In the genomic region with DNA sequence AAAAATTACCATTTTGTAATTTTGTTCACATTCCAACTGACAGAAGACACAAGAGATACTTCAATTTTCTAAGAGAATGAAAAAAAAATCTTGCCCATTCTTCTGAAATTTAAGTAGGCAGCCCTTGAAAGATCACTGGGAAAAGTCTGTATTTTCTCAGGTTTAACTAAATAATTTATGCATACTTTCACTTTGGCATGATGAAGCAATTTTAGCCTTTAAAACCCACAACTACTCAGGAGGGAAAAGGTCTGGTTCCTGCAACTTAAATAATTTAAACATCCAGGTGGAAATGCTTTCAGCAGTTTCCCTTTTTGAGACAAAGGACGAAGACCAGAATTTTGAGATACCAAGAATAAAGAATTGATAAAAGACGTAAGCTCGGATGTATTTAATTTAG, we compare ENCODE assay signal across 13 cellular contexts.
DNase-seq lines count a peak whose midpoint lies in the region; ATAC-seq and TF ChIP-seq lines count a peak whose summit lies in the region.
"Had no signal": no experiment of that assay in that cellular context is flagged by ENCODE, and none has a peak within 500 bp of the region (broad histone marks: within the 10 kb centered on the region; RNA-seq: fewer than 3 reads in every experiment).

No MANE protein-coding gene starts in this region.

- H4K20me1 ChIP-seq in fibroblast of lung (ENCODE audit: control insufficient read depth, extremely low read depth, insufficient read depth, low read length) = no peaks in the 10 kb centered on the region

- H3K9ac ChIP-seq in fibroblast of lung (ENCODE audit: insufficient read depth, low read length) = no peak overlapping the region

- peaks cover 73 to 89% (median 74%) of the 10 kb centered on the region in 3 donors for H3K4me1 Mint-ChIP-seq in CD8-positive, alpha-beta memory T cell
- peaks cover 83% of the 10 kb centered on the region for H3K4me1 Mint-ChIP-seq in stimulated activated effector memory CD8-positive, alpha-beta T cell treated with anti-CD3 and anti-CD28 coated beads, Interleukin-12 subunit alpha, Interleukin-12 subunit beta, amount 100 ng/mL, for 72 hours

- H3K4me2 ChIP-seq in fibroblast of lung (ENCODE audit: extremely low read depth, insufficient read depth, low read length) = peak overlapping the region; percentile 46

- no peaks in the 10 kb centered on the region for H3K9me3 Mint-ChIP-seq in CD8-positive, alpha-beta memory T cell
- H3K9me3 Mint-ChIP-seq in stimulated activated effector memory CD8-positive, alpha-beta T cell treated with anti-CD3 and anti-CD28 coated beads, Interleukin-12 subunit alpha, Interleukin-12 subunit beta, amount 100 ng/mL, for 72 hours = no peaks in the 10 kb centered on the region
- H3K9me3 Mint-ChIP-seq: CD4-positive, alpha-beta T cell had no signal

- POLR2A ChIA-PET in CD8-positive, alpha-beta memory T cell (lab: Charles Lee) = interaction anchor here (1.2 kb wide), 1 partner anchor 61 kb away, joined by 3 read pairs; the partner anchor contains the start of gene ZEB2

- peaks cover 0 to 4% of the 10 kb centered on the region in 2 donors for H3K27me3 Mint-ChIP-seq in CD8-positive, alpha-beta memory T cell

- TF ChIP-seq CTCF in fibroblast of lung (conservative IDR thresholded peaks at IDR 0.05 in 1 of 2, IDR thresholded peaks at IDR 0.05 in 1 of 2; ENCODE audit: low read depth in 1 of 2, low read length in 2 of 2) (no peak), WERI-Rb-1 (IDR thresholded peaks at IDR 0.05; ENCODE audit: low read depth, low read length) (no peak)

- no peak overlapping the region for H3K4me3 ChIP-seq in CD8-positive, alpha-beta memory T cell (ENCODE audit: low read length)
- H3K4me3 ChIP-seq in fibroblast of lung (replicated peaks in 1 of 4; ENCODE audit: control extremely low read depth in 1 of 4, insufficient read depth in 1 of 4, low read depth in 3 of 4, low read length in 4 of 4) = peak overlapping the region in 1 of 4 experiments; percentile 4
- H3K4me3 ChIP-seq in WERI-Rb-1 (ENCODE audit: low read depth, low read length) = no peak overlapping the region
- H3K4me3 ChIP-seq: coronary artery, testis had no signal

- no peak overlapping the region for H2AFZ ChIP-seq in fibroblast of lung (ENCODE audit: low read length)

- H3K27ac Mint-ChIP-seq in CD8-positive, alpha-beta memory T cell = peak overlapping the region; percentile 74 to 96 (median 94)
- H3K27ac Mint-ChIP-seq in stimulated activated effector memory CD8-positive, alpha-beta T cell treated with anti-CD3 and anti-CD28 coated beads, Interleukin-12 subunit alpha, Interleukin-12 subunit beta, amount 100 ng/mL, for 72 hours = peak overlapping the region; percentile 89
- H3K27ac Mint-ChIP-seq: CD4-positive, alpha-beta T cell had no signal

- DNase-seq in CD8-positive, alpha-beta memory T cell = no peak
- DNase-seq in OCI-M1 (lab: John Stamatoyannopoulos, UW) = peak; percentile 54
- DNase-seq in fibroblast of lung (ENCODE audit: low read depth in 2 of 2) = no peak
- no peak for DNase-seq in stimulated activated effector memory CD8-positive, alpha-beta T cell treated with anti-CD3 and anti-CD28 coated beads, Interleukin-12 subunit alpha, Interleukin-12 subunit beta, amount 100 ng/mL, for 72 hours (ENCODE audit: low spot score in 2 of 2)
- no peak for DNase-seq in ureter (ENCODE audit: low spot score)
- DNase-seq in cortex of kidney (lab: John Stamatoyannopoulos, UW) = no peak
- DNase-seq in WERI-Rb-1 = no peak
- DNase-seq: CD4-positive, alpha-beta T cell; mammary epithelial cell; NCI-H1436 treated with DMSO at 0.1 percent for 48 hours; nucleus accumbens; testis had no signal

- no peak for ATAC-seq in stimulated activated effector memory CD8-positive, alpha-beta T cell treated with anti-CD3 and anti-CD28 coated beads, Interleukin-12 subunit alpha, Interleukin-12 subunit beta, amount 100 ng/mL, for 72 hours

- no peaks in the 10 kb centered on the region for H3K27me3 ChIP-seq in CD8-positive, alpha-beta memory T cell (ENCODE audit: insufficient read depth, low read length, poor library complexity, severe bottlenecking)
- H3K27me3 ChIP-seq in fibroblast of lung (ENCODE audit: control insufficient read depth, insufficient read depth, low read length) = no peaks in the 10 kb centered on the region
- no peaks in the 10 kb centered on the region for H3K27me3 ChIP-seq in WERI-Rb-1 (ENCODE audit: insufficient read depth, low read depth, severe bottlenecking)
- H3K27me3 ChIP-seq: testis had no signal

- no peak overlapping the region for H3K27ac ChIP-seq in CD8-positive, alpha-beta memory T cell (ENCODE audit: low read depth, low read length)
- peak overlapping the region; percentile 72 for H3K27ac ChIP-seq in fibroblast of lung (ENCODE audit: insufficient read depth, low read length)
- no peak overlapping the region for H3K27ac ChIP-seq in WERI-Rb-1

- no peaks in the 10 kb centered on the region for H3K36me3 ChIP-seq in CD8-positive, alpha-beta memory T cell (ENCODE audit: insufficient read depth, low read length)
- H3K36me3 ChIP-seq in fibroblast of lung (ENCODE audit: control insufficient read depth, insufficient read depth, low read length) (no peaks in the 10 kb centered on the region), WERI-Rb-1 (no peaks in the 10 kb centered on the region)

- peak overlapping the region in 4 of 7 donors; percentile 8 to 42 (median 22) for H3K4me3 Mint-ChIP-seq in CD8-positive, alpha-beta memory T cell
- peak overlapping the region; percentile 50 for H3K4me3 Mint-ChIP-seq in stimulated activated effector memory CD8-positive, alpha-beta T cell treated with anti-CD3 and anti-CD28 coated beads, Interleukin-12 subunit alpha, Interleukin-12 subunit beta, amount 100 ng/mL, for 72 hours
- H3K4me3 Mint-ChIP-seq: CD4-positive, alpha-beta T cell had no signal

- H3K9me3 ChIP-seq in CD8-positive, alpha-beta memory T cell (ENCODE audit: low read length) = no peaks in the 10 kb centered on the region
- H3K9me3 ChIP-seq in fibroblast of lung (ENCODE audit: control insufficient read depth, insufficient read depth, low read depth, low read length) (no peaks in the 10 kb centered on the region), WERI-Rb-1 (ENCODE audit: severe bottlenecking) (no peaks in the 10 kb centered on the region)
- H3K9me3 ChIP-seq: testis had no signal

- peaks cover 0 to 2% (median 1%) of the 10 kb centered on the region in 3 donors for H3K36me3 Mint-ChIP-seq in CD8-positive, alpha-beta memory T cell
- peaks cover 88% of the 10 kb centered on the region for H3K36me3 Mint-ChIP-seq in stimulated activated effector memory CD8-positive, alpha-beta T cell treated with anti-CD3 and anti-CD28 coated beads, Interleukin-12 subunit alpha, Interleukin-12 subunit beta, amount 100 ng/mL, for 72 hours

- CTCF ChIA-PET in CD8-positive, alpha-beta memory T cell (lab: Charles Lee) = interaction anchor here (2.2 kb wide), 1 partner anchor 9 kb away, joined by 7 read pairs; no protein-coding TSS in a partner anchor

- H3K4me1 ChIP-seq in CD8-positive, alpha-beta memory T cell (ENCODE audit: insufficient read depth, low read length) = peaks cover 36% of the 10 kb centered on the region
- H3K4me1 ChIP-seq in fibroblast of lung (ENCODE audit: control insufficient read depth, extremely low read depth, insufficient read depth, low read length) = peaks cover 32% of the 10 kb centered on the region

- H3K79me2 ChIP-seq in fibroblast of lung (ENCODE audit: control insufficient read depth, insufficient read depth, low read length) = peaks cover 82% of the 10 kb centered on the region
